Comparison of ENCODE assay signal across 10 cellular contexts in genomic region chr14:104604461-104605449, GRCh38.
A peak's percentile ranks its signal among the peaks of the same experiment; 100 is the strongest.
DNase-seq lines count a peak whose midpoint lies in the region; ATAC-seq lines count a peak whose summit lies in the region.
"Had no signal": no experiment of that assay in that cellular context is flagged by ENCODE, and none has a peak within 500 bp of the region (broad histone marks: within the 10 kb centered on the region; RNA-seq: fewer than 3 reads in every experiment).

Gene TMEM179 (minus strand): TSS chr14:104604772. CDS start chr14:104604741, 31 bp downstream.

- no peak within 1 kb of the TSS for H3K27ac ChIP-seq in iPS-18a (ENCODE audit: low read length)
- no peak within 1 kb of the TSS for H3K27ac ChIP-seq in stomach smooth muscle (ENCODE audit: low read length)
- H3K27ac ChIP-seq: psoas muscle had no signal

- H3K9ac ChIP-seq in adipocyte (ENCODE audit: low read length) (no peak within 1 kb of the TSS), iPS-18a (ENCODE audit: low read length) (no peak within 1 kb of the TSS), stomach smooth muscle (ENCODE audit: low read length in 2 of 2) (no peak within 1 kb of the TSS)

- H3K36me3 ChIP-seq in adipocyte (ENCODE audit: control insufficient read depth, insufficient read depth, low read length, severe bottlenecking) (no peaks in the 10 kb centered on the region), iPS-18a (ENCODE audit: control insufficient read depth, low read depth, low read length) (no peaks in the 10 kb centered on the region), stomach smooth muscle (ENCODE audit: control insufficient read depth in 2 of 2, insufficient read depth in 2 of 2, low read length in 2 of 2) (no peaks in the 10 kb centered on the region)

- no peak for ATAC-seq in HG03045 (IDR thresholded peaks at IDR 0.05; ENCODE audit: unreplicated experiment)
- ATAC-seq: CD8-positive, alpha-beta T cell had no signal

- H3K27me3 ChIP-seq in adipocyte (replicated peaks; ENCODE audit: control insufficient read depth, insufficient read depth, low read length) (peaks cover 60% of the 10 kb centered on the region), iPS-18a (ENCODE audit: control insufficient read depth, insufficient read depth, low read length) (peaks cover 39% of the 10 kb centered on the region), stomach smooth muscle (ENCODE audit: control insufficient read depth in 1 of 2, insufficient read depth in 2 of 2, low read length in 2 of 2) (peaks cover 36 to 50% of the 10 kb centered on the region in 2 donors)

- no peak within 1 kb of the TSS for H3K4me3 ChIP-seq in adipocyte (ENCODE audit: low read length)
- peak within 1 kb of the TSS; percentile 54 for H3K4me3 ChIP-seq in iPS-18a (ENCODE audit: low read length)
- peak within 1 kb of the TSS; percentile 19 to 57 for H3K4me3 ChIP-seq in stomach smooth muscle (ENCODE audit: low read length in 2 of 2)
- H3K4me3 ChIP-seq: psoas muscle had no signal

- H3K4me1 ChIP-seq in adipocyte (ENCODE audit: control insufficient read depth, insufficient read depth, low read length) (no peaks in the 10 kb centered on the region), iPS-18a (ENCODE audit: control insufficient read depth, low read depth, low read length) (no peaks in the 10 kb centered on the region), stomach smooth muscle (ENCODE audit: control insufficient read depth, insufficient read depth, low read length) (peaks cover 5% of the 10 kb centered on the region)
- H3K4me1 ChIP-seq: psoas muscle had no signal

- H3K9me3 ChIP-seq in adipocyte (ENCODE audit: control insufficient read depth, low read length) (no peaks in the 10 kb centered on the region), iPS-18a (ENCODE audit: control insufficient read depth, low read depth, low read length) (no peaks in the 10 kb centered on the region), stomach smooth muscle (ENCODE audit: control insufficient read depth in 2 of 2, low read length in 2 of 2) (no peaks in the 10 kb centered on the region)
- H3K9me3 ChIP-seq: psoas muscle had no signal

- DNase-seq in activated CD4-positive, alpha-beta T cell treated with anti-CD3 and anti-CD28 coated beads, Interleukin-2, amount 50 U/mL, for 48 hours = peak; percentile 6 to 14
- no peak for DNase-seq in activated CD4-positive, alpha-beta T cell treated with anti-CD3 and anti-CD28 coated beads, Interleukin-2, amount 50 U/mL, for 4 hours
- DNase-seq in adipocyte (ENCODE audit: low read depth) = peak; percentile 39
- DNase-seq in NCI-H1048 (lab: John Stamatoyannopoulos, UW) = no peak
- no peak for DNase-seq in activated CD4-positive, CD25-positive, alpha-beta regulatory T cell (lab: John Stamatoyannopoulos, UW)
- DNase-seq: CD8-positive, alpha-beta T cell had no signal

Comparison
In these comparisons a context has a peak if more than half of its experiments do, and no peak if none do; other contexts are left out.
1. DNase-seq: peak in activated CD4-positive, alpha-beta T cell treated with anti-CD3 and anti-CD28 coated beads, Interleukin-2, amount 50 U/mL, for 48 hours (2 of 2) and adipocyte (single experiment); none in activated CD4-positive, alpha-beta T cell treated with anti-CD3 and anti-CD28 coated beads, Interleukin-2, amount 50 U/mL, for 4 hours (0 of 2), NCI-H1048 (single experiment) and activated CD4-positive, CD25-positive, alpha-beta regulatory T cell (0 of 4).